22 cellular contexts compared by ENCODE assay signal in genomic region chr10:104085801-104086400, GRCh38. TPM values are rescaled to one million over a fixed set of nuclear protein-coding genes. Genes with fewer than 3 reads are reported as not detected.
DNase-seq lines count a peak whose midpoint lies in the region; ATAC-seq and TF ChIP-seq lines count a peak whose summit lies in the region.
"Had no signal": no experiment of that assay in that cellular context is flagged by ENCODE, and none has a peak within 500 bp of the region (broad histone marks: within the 10 kb centered on the region; RNA-seq: fewer than 3 reads in every experiment).

Gene COL17A1 (minus strand): TSS chr10:104085880. CDS start chr10:104080673, 5,207 bp downstream.

- H3K4me3 ChIP-seq in Peyer's patch (peak within 1 kb of the TSS in 2 of 4 donors; percentile 30 to 33), esophagus (ENCODE audit: low read depth in 1 of 2, low read length in 2 of 2) (peak within 1 kb of the TSS in 1 of 2 donors; percentile 33), prostate gland (no peak within 1 kb of the TSS)
- H3K4me3 ChIP-seq: coronary artery, heart right ventricle, upper lobe of left lung had no signal

- TF ChIP-seq POLR2A in Peyer's patch (IDR thresholded peaks at IDR 0.05), result peak in 1 of 2 donors; percentile 44
- TF ChIP-seq POLR2A in prostate gland (IDR thresholded peaks at IDR 0.05), result no peak

- 45 to 52% methylated on average over 3 of the region's 3 CpGs for WGBS in esophagus, 2 donors
- 52% methylated on average over 3 of the region's 3 CpGs for WGBS in prostate gland

- ATAC-seq in GM18873 (IDR thresholded peaks at IDR 0.05; ENCODE audit: low FRiP score, unreplicated experiment) (no peak), HG03175 (IDR thresholded peaks at IDR 0.05; ENCODE audit: unreplicated experiment) (no peak), GM21619 (IDR thresholded peaks at IDR 0.05; ENCODE audit: unreplicated experiment) (no peak)
- ATAC-seq: heart right ventricle; natural killer cell; stimulated activated memory B cell treated with anti-CD40 and anti-IgM and Interleukin-4, amounts not matched to agents 10 μg/mL and 1 μg/mL and 100 μg/mL, for 72 hours had no signal

- H3K9me3 ChIP-seq in Peyer's patch (no peaks in the 10 kb centered on the region), esophagus (ENCODE audit: control insufficient read depth in 2 of 2, insufficient read depth in 1 of 2, low read depth in 1 of 2, low read length in 1 of 2) (no peaks in the 10 kb centered on the region), prostate gland (no peaks in the 10 kb centered on the region)
- H3K9me3 ChIP-seq: heart right ventricle, upper lobe of left lung had no signal

- TF ChIP-seq CTCF in Peyer's patch (IDR thresholded peaks at IDR 0.05), result no peak
- TF ChIP-seq CTCF in prostate gland (IDR thresholded peaks at IDR 0.05), result no peak

- intact Hi-C loops in prostate gland (cut with DNase I), result no loop called here

- DNase-seq in DMS153 treated with DMSO at 0.1 percent for 48 hours (lab: John Stamatoyannopoulos, UW; ENCODE audit: unreplicated experiment) (peak; percentile 38), Peyer's patch (peak in 2 of 3 donors; percentile 50 to 62), prostate gland (ENCODE audit: low spot score) (no peak), NCI-H1092 (lab: John Stamatoyannopoulos, UW) (no peak)
- DNase-seq: ACHN; activated CD4-positive, alpha-beta T cell treated with anti-CD3 and anti-CD28 coated beads for 48 hours; activated CD8-positive, alpha-beta memory T cell treated with anti-CD3 and anti-CD28 coated beads, Interleukin-2, amount 50 U/mL, for 4 hours; activated gamma-delta T cell treated with Interleukin-2 at 50 U/mL for 16 hours; aorta; CD4-positive, CD25-positive, alpha-beta regulatory T cell; heart right ventricle; natural killer cell; NCI-H2029 treated with DMSO at 0.1 percent for 48 hours; NCI-H526; T1000; upper lobe of left lung had no signal

- H3K4me1 ChIP-seq in Peyer's patch (no peaks in the 10 kb centered on the region), esophagus (ENCODE audit: control insufficient read depth in 2 of 2, insufficient read depth in 2 of 2, low read length in 1 of 2) (no peaks in the 10 kb centered on the region), prostate gland (replicated peaks) (no peaks in the 10 kb centered on the region)
- H3K4me1 ChIP-seq: heart right ventricle had no signal

- H3K27me3 ChIP-seq in Peyer's patch (no peaks in the 10 kb centered on the region), esophagus (ENCODE audit: control insufficient read depth in 1 of 2, insufficient read depth in 2 of 2, low read length in 2 of 2) (no peaks in the 10 kb centered on the region), prostate gland (replicated peaks; ENCODE audit: insufficient read depth) (no peaks in the 10 kb centered on the region)
- H3K27me3 ChIP-seq: heart right ventricle, upper lobe of left lung had no signal

- H3K27ac ChIP-seq in Peyer's patch (peak within 1 kb of the TSS in 3 of 4 donors; percentile 29 to 67 (median 36)), esophagus (ENCODE audit: low read depth in 2 of 2, low read length in 1 of 2) (peak within 1 kb of the TSS; percentile 59 to 72), prostate gland (peak within 1 kb of the TSS in 1 of 2 donors; percentile 16)
- H3K27ac ChIP-seq: coronary artery, heart right ventricle had no signal

- H3K36me3 ChIP-seq in Peyer's patch (no peaks in the 10 kb centered on the region), esophagus (ENCODE audit: control insufficient read depth in 2 of 2, insufficient read depth in 2 of 2, low read length in 1 of 2) (no peaks in the 10 kb centered on the region), prostate gland (no peaks in the 10 kb centered on the region)
- H3K36me3 ChIP-seq: heart right ventricle, upper lobe of left lung had no signal

RNA-seq across cellular contexts. Expression of gene COL17A1, which starts in this region (rescaled TPM):
- 100 to 1,000 TPM in 2 of 4 donors, 10 to 100 TPM in 1, 1 to 10 TPM in 1; 4.1 to 240 (median 97.1) TPM for total RNA-seq in Peyer's patch
- 10 to 100 TPM; 80.9 to 87.2 TPM for polyA plus RNA-seq in esophagus
- total RNA-seq in prostate gland, result 10 to 100 TPM; 19.1 to 47.6 TPM
- total RNA-seq: CD4-positive, CD25-positive, alpha-beta regulatory T cell; natural killer cell had no signal

Comparison
In these comparisons a context has a peak if more than half of its experiments do, and no peak if none do; other contexts are left out.
1. DNase-seq: peak in DMS153 treated with DMSO at 0.1 percent for 48 hours (single experiment) and Peyer's patch (2 of 3); none in prostate gland (single experiment) and NCI-H1092 (single experiment).